Comparison of ENCODE assay signal across 8 cellular contexts in genomic region chr12:93502802-93503623, GRCh38. TPM values are rescaled to one million over a fixed set of nuclear protein-coding genes. Genes with fewer than 3 reads are reported as not detected.
DNase-seq lines count a peak whose midpoint lies in the region; ATAC-seq and TF ChIP-seq lines count a peak whose summit lies in the region.

No MANE protein-coding gene starts in this region.

- H3K27me3 Mint-ChIP-seq in naive thymus-derived CD8-positive, alpha-beta T cell: no peaks in the 10 kb centered on the region
- H3K27me3 Mint-ChIP-seq in stimulated activated memory B cell treated with anti-CD40 and anti-IgM and Interleukin-4, amounts not matched to agents 10 μg/mL and 1 μg/mL and 100 μg/mL, for 72 hours: no peaks in the 10 kb centered on the region

- H3K4me3 Mint-ChIP-seq in naive thymus-derived CD8-positive, alpha-beta T cell: no peak overlapping the region
- no peak overlapping the region for H3K4me3 Mint-ChIP-seq in stimulated activated memory B cell treated with anti-CD40 and anti-IgM and Interleukin-4, amounts not matched to agents 10 μg/mL and 1 μg/mL and 100 μg/mL, for 72 hours

- TF ChIP-seq POLR2A in testis (IDR thresholded peaks at IDR 0.05): no peak

- no peaks in the 10 kb centered on the region for H3K9me3 Mint-ChIP-seq in naive thymus-derived CD8-positive, alpha-beta T cell
- H3K9me3 Mint-ChIP-seq in stimulated activated memory B cell treated with anti-CD40 and anti-IgM and Interleukin-4, amounts not matched to agents 10 μg/mL and 1 μg/mL and 100 μg/mL, for 72 hours: no peaks in the 10 kb centered on the region

- intact Hi-C loops in dorsolateral prefrontal cortex (cut with DNase I): loop anchor here (2.0 to 10.0 kb wide), 4 partner anchors 69 to 600 kb away; partner anchors contain the start of gene SOCS2 (in 1 of the 2)
- intact Hi-C loops in testis (cut with DNase I; ENCODE audit: low total_unique reads): no loop called here

- H3K36me3 Mint-ChIP-seq in naive thymus-derived CD8-positive, alpha-beta T cell: peaks cover 0 to 26% (median 5%) of the 10 kb centered on the region in 3 donors
- peaks cover 19% of the 10 kb centered on the region for H3K36me3 Mint-ChIP-seq in stimulated activated memory B cell treated with anti-CD40 and anti-IgM and Interleukin-4, amounts not matched to agents 10 μg/mL and 1 μg/mL and 100 μg/mL, for 72 hours

- POLR2A ChIA-PET in naive thymus-derived CD8-positive, alpha-beta T cell (lab: Charles Lee): interaction anchor here (0.6 to 1.8 kb wide), 2 partner anchors 599 to 1461 kb away, joined by 3 to 10 read pairs; no protein-coding TSS in a partner anchor

- H3K4me3 ChIP-seq in dorsolateral prefrontal cortex (no peak overlapping the region), testis (no peak overlapping the region)

- peaks cover 0 to 5% (median 0%) of the 10 kb centered on the region in 4 donors for H3K4me1 Mint-ChIP-seq in naive thymus-derived CD8-positive, alpha-beta T cell
- peaks cover 5% of the 10 kb centered on the region for H3K4me1 Mint-ChIP-seq in stimulated activated memory B cell treated with anti-CD40 and anti-IgM and Interleukin-4, amounts not matched to agents 10 μg/mL and 1 μg/mL and 100 μg/mL, for 72 hours

- TF ChIP-seq CTCF in dorsolateral prefrontal cortex (IDR thresholded peaks at IDR 0.05 in 54 of 56, conservative IDR thresholded peaks at IDR 0.05 in 2 of 56; ENCODE audit: low read depth in 1 of 56, partially characterized antibody in 56 of 56) (peak; percentile 68 to 91 (median 83)), testis (IDR thresholded peaks at IDR 0.05) (peak; percentile 69 to 82 (median 70))

- DNase-seq in NCI-H2171 treated with DMSO at 0.1 percent for 48 hours (lab: John Stamatoyannopoulos, UW): peak; percentile 51
- no peak for DNase-seq in NCI-H2171 (lab: John Stamatoyannopoulos, UW)
- DNase-seq in NCI-H2107 treated with DMSO at 0.1 percent for 48 hours (lab: John Stamatoyannopoulos, UW; ENCODE audit: unreplicated experiment): peak; percentile 10
- peak; percentile 54 to 73 for DNase-seq in activated CD4-positive, alpha-beta T cell treated with anti-CD3 and anti-CD28 coated beads for 4 hours
- peak in 4 of 10 donors; percentile 26 to 48 (median 34) for DNase-seq in dorsolateral prefrontal cortex
- DNase-seq in naive thymus-derived CD8-positive, alpha-beta T cell: peak; percentile 28 to 81 (median 61)
- peak; percentile 57 for DNase-seq in testis

- H3K4me1 ChIP-seq in testis: no peaks in the 10 kb centered on the region

- WGBS in testis, 2 donors: 73 to 74% methylated on average over 11 of the region's 11 CpGs

- peak overlapping the region in 2 of 10 donors; percentile 32 to 66 for H3K27ac Mint-ChIP-seq in naive thymus-derived CD8-positive, alpha-beta T cell
- no peak overlapping the region for H3K27ac Mint-ChIP-seq in stimulated activated memory B cell treated with anti-CD40 and anti-IgM and Interleukin-4, amounts not matched to agents 10 μg/mL and 1 μg/mL and 100 μg/mL, for 72 hours

- no peaks in the 10 kb centered on the region for H3K9me3 ChIP-seq in testis

- H3K36me3 ChIP-seq in testis (ENCODE audit: low read depth, missing control alignments): no peaks in the 10 kb centered on the region

- H3K27ac ChIP-seq in dorsolateral prefrontal cortex (no peak overlapping the region), testis (no peak overlapping the region)

- ATAC-seq in naive thymus-derived CD8-positive, alpha-beta T cell: peak in 1 of 2 donors; percentile 57
- no peak for ATAC-seq in stimulated activated memory B cell treated with anti-CD40 and anti-IgM and Interleukin-4, amounts not matched to agents 10 μg/mL and 1 μg/mL and 100 μg/mL, for 72 hours

- no peaks in the 10 kb centered on the region for H3K27me3 ChIP-seq in dorsolateral prefrontal cortex
- no peaks in the 10 kb centered on the region for H3K27me3 ChIP-seq in testis

RNA-seq across cellular contexts. Expression of gene MRPL42, which starts 35.7 kb away (rescaled TPM):
- total RNA-seq in dorsolateral prefrontal cortex (10 to 100 TPM; 26.4 to 78.8 (median 56.2) TPM), testis (10 to 100 TPM; 38.8 to 39.6 TPM)
- total RNA-seq in naive thymus-derived CD8-positive, alpha-beta T cell: 10 to 100 TPM; 35.6 to 40.8 TPM
- polyA plus RNA-seq in naive thymus-derived CD8-positive, alpha-beta T cell: 10 to 100 TPM; 62.4 to 64.6 (median 64.2) TPM
- 93.5 TPM for polyA plus RNA-seq in testis (ENCODE audit: insufficient read depth, low read depth, low replicate concordance)
